Comparison of ENCODE assay signal across 1 cellular context in the genomic region with DNA sequence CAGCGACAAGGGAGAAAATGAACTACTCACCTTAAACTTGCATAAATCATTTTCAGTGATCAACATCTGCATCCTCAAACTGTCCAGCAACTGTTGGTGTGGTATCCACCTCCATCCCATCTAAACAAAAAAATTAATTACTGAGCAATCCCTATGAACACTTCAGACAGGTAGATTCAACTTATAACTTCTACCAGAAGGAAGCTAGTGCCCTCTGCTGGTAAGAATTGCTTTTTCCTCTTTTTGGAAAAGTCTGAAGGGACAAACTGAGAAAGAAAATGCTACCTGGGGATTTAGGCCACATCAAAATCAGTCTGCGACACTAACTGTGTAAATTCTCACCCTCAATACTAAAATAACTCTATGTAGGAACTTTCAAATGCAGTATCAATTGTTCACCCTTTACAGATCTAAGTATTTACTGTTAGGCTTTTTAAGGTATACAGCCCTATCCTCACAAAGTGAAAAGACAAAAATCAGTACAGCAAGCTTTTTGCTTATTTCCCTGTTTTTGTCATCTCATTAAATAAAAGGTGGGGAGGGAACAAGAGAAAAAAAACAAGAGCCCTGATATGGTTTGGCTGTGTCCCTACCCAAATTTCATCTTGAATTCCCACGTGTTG.
TF ChIP-seq lines count a peak whose summit lies in the region.

No MANE protein-coding gene starts in this region.

TF ChIP-seq in GM12878, 131 proteins besides CTCF, POLR2A, EP300 and RAD21 (continued from another document):
- TF ChIP-seq, protein P1, sequence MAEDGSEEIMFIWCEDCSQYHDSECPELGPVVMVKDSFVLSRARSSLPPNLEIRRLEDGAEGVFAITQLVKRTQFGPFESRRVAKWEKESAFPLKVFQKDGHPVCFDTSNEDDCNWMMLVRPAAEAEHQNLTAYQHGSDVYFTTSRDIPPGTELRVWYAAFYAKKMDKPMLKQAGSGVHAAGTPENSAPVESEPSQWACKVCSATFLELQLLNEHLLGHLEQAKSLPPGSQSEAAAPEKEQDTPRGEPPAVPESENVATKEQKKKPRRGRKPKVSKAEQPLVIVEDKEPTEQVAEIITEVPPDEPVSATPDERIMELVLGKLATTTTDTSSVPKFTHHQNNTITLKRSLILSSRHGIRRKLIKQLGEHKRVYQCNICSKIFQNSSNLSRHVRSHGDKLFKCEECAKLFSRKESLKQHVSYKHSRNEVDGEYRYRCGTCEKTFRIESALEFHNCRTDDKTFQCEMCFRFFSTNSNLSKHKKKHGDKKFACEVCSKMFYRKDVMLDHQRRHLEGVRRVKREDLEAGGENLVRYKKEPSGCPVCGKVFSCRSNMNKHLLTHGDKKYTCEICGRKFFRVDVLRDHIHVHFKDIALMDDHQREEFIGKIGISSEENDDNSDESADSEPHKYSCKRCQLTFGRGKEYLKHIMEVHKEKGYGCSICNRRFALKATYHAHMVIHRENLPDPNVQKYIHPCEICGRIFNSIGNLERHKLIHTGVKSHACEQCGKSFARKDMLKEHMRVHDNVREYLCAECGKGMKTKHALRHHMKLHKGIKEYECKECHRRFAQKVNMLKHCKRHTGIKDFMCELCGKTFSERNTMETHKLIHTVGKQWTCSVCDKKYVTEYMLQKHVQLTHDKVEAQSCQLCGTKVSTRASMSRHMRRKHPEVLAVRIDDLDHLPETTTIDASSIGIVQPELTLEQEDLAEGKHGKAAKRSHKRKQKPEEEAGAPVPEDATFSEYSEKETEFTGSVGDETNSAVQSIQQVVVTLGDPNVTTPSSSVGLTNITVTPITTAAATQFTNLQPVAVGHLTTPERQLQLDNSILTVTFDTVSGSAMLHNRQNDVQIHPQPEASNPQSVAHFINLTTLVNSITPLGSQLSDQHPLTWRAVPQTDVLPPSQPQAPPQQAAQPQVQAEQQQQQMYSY (CRISPR knock-in tag; IDR thresholded peaks at IDR 0.05) = no peak
